In the genomic region with DNA sequence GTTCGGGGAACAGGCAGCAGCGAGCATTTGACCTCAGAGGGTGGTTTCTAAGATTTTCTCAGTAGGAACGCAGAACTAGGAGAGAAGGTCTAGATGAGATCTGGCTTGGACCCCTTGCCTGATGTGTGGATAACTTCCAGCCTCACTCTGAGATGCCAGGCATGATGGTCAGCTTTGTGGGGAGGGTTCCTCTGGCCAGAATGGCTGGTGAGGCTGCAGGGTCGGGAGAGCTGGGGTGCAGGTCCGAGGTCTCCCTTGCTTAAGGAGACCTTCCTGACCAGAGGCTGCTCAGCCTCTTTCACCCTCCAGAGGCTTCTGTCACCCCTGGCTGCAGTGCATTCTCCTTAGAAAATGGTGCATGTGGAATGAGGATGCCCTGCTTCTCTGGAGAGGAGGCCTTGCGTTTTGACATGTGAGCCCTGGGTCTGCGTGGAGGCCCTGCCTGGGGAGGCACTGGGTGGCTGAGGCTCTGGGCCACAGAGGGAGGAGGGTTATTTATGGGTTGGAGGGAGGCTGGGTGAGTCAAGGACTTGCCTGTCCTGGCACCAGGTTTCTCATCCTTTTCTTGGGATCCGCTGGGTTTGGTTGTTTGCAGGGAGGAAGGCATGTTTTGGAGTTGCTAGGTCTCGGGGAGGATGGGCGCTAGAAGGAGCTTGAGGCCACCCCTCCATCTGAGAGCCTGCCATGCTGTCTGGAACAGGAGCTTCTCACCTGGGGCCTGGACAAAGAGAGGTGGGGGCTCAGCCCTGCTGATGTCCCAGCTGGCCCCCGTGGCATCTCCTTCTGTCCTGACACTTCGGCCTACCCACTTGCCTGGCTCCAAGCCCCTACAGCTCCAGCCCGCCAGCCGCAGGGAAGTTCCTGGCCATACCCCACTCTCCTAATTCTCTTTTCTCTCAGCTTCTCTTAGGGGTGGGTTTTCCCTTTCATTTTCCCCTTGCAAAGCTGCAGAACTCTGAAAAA, we compare ENCODE assay signal across 21 cellular contexts. TPM values are rescaled to one million over a fixed set of nuclear protein-coding genes. Genes with fewer than 3 reads are reported as not detected.
DNase-seq lines count a peak whose midpoint lies in the region; ATAC-seq, FAIRE-seq and TF ChIP-seq lines count a peak whose summit lies in the region.
"Had no signal": no experiment of that assay in that cellular context is flagged by ENCODE, and none has a peak within 500 bp of the region (broad histone marks: within the 10 kb centered on the region; RNA-seq: fewer than 3 reads in every experiment).

No MANE protein-coding gene starts in this region.

- in situ Hi-C loops in gastrocnemius medialis (cut with MboI; ENCODE audit: low sequenced_read_pairs in 4 of 4): loop anchor here (5.0 to 25.0 kb wide), 7 partner anchors 117 to 397 kb away; no protein-coding TSS in a partner anchor

- peak; percentile 1 for DNase-seq in stimulated activated CD4-positive, alpha-beta T cell treated with anti-CD3 and anti-CD28 coated beads, Interleukin-4, amount 100 ng/mL, for 24 hours
- DNase-seq in stimulated activated CD4-positive, alpha-beta T cell treated with anti-CD3 and anti-CD28 coated beads, Interleukin-12 subunit alpha, Interleukin-12 subunit beta, amount 100 ng/mL, for 4 hours: no peak
- DNase-seq in ecto neural progenitor cell (ENCODE audit: low spot score) (peak; percentile 20), spleen (peak; percentile 64), HTR-8/SVneo (ENCODE audit: insufficient read length, low spot score) (no peak), NCI-H2196 treated with DMSO at 0.1 percent for 48 hours (lab: John Stamatoyannopoulos, UW; ENCODE audit: unreplicated experiment) (no peak), gastrocnemius medialis (no peak)
- DNase-seq: CD4-positive, CD25-positive, alpha-beta regulatory T cell; EL; GF-D8; HFFc6; MG63; NCI-H1417; NCI-H1694 treated with DMSO at 0.1 percent for 48 hours; NCI-H2081 treated with DMSO at 0.1 percent for 48 hours; NCI-H446 treated with DMSO at 0.1 percent for 48 hours; NCI-H526 treated with DMSO at 0.1 percent for 48 hours had no signal

- H3K27ac ChIP-seq in spleen (no peak overlapping the region), gastrocnemius medialis (no peak overlapping the region)

- no peak for ATAC-seq in gastrocnemius medialis
- ATAC-seq: HepG2, K562, Right ventricle myocardium inferior had no signal

- no peak overlapping the region for H3K4me3 ChIP-seq in spleen
- H3K4me3 ChIP-seq in gastrocnemius medialis: no peak overlapping the region
- H3K4me3 ChIP-seq: K562, MG63 had no signal

- WGBS in spleen, 5 donors: 87 to 96% (median 93%) methylated on average over 10 to 14 of the region's 14 CpGs

- peaks cover 0 to 22% (median 15%) of the 10 kb centered on the region in 7 donors for H3K27me3 ChIP-seq in spleen (replicated peaks in 1 of 7)
- peaks cover 0 to 11% (median 3%) of the 10 kb centered on the region in 3 donors for H3K27me3 ChIP-seq in gastrocnemius medialis
- H3K27me3 ChIP-seq: MG63 had no signal

- no peaks in the 10 kb centered on the region for H3K9me3 ChIP-seq in spleen
- no peaks in the 10 kb centered on the region for H3K9me3 ChIP-seq in gastrocnemius medialis
- H3K9me3 ChIP-seq: MG63 had no signal

- H3K4me1 ChIP-seq in spleen (peaks cover 0 to 19% (median 14%) of the 10 kb centered on the region in 6 donors), gastrocnemius medialis (peaks cover 0 to 4% of the 10 kb centered on the region in 2 donors)

- H3K36me3 ChIP-seq in spleen (no peaks in the 10 kb centered on the region), gastrocnemius medialis (no peaks in the 10 kb centered on the region)
- H3K36me3 ChIP-seq: MG63 had no signal

- intact Hi-C loops in spleen (cut with DNase I; ENCODE audit: low total_unique reads): no loop called here
- intact Hi-C loops in gastrocnemius medialis (cut with DNase I; ENCODE audit: low total_unique reads): loop anchor here (5.0 to 10.0 kb wide), 2 partner anchors 212 to 281 kb away; no protein-coding TSS in a partner anchor

- no peak for TF ChIP-seq POLR2A in spleen (IDR thresholded peaks at IDR 0.05)
- no peak for TF ChIP-seq POLR2A in gastrocnemius medialis (IDR thresholded peaks at IDR 0.05)

- FAIRE-seq in HTR-8/SVneo (lab: Jason Lieb, UNC): no peak
- FAIRE-seq: HepG2, K562 had no signal

- TF ChIP-seq CTCF in spleen (IDR thresholded peaks at IDR 0.05 in 8 of 11, conservative IDR thresholded peaks at IDR 0.05 in 3 of 11): no peak
- TF ChIP-seq CTCF in gastrocnemius medialis (IDR thresholded peaks at IDR 0.05 in 4 of 5, conservative IDR thresholded peaks at IDR 0.05 in 1 of 5): no peak

RNA-seq across cellular contexts. Expression of gene FAM241B, which starts 3.9 kb away (rescaled TPM):
- total RNA-seq in spleen (1 to 10 TPM in 6 of 7 donors, under 1 TPM in 1; 0.77 to 2.8 (median 1.8) TPM), gastrocnemius medialis (1 to 10 TPM in 3 of 4 donors, not detected in 1; 1.1 to 2.6 (median 2.5) TPM)
- 1 to 10 TPM; 1.6 to 3.2 (median 1.7) TPM for polyA plus RNA-seq in spleen
- total RNA-seq: LHCN-M2 had no signal

Comparison
In these comparisons a context has a peak if more than half of its experiments do, and no peak if none do; other contexts are left out.
1. DNase-seq: peak in stimulated activated CD4-positive, alpha-beta T cell treated with anti-CD3 and anti-CD28 coated beads, Interleukin-4, amount 100 ng/mL, for 24 hours (single experiment), ecto neural progenitor cell (single experiment) and spleen (single experiment); none in stimulated activated CD4-positive, alpha-beta T cell treated with anti-CD3 and anti-CD28 coated beads, Interleukin-12 subunit alpha, Interleukin-12 subunit beta, amount 100 ng/mL, for 4 hours (single experiment), HTR-8/SVneo (single experiment), NCI-H2196 treated with DMSO at 0.1 percent for 48 hours (single experiment) and gastrocnemius medialis (0 of 2).